ENCODE assay signal across 7 cellular contexts in genomic region chr6:28988536-28989415, GRCh38. TPM values are rescaled to one million over a fixed set of nuclear protein-coding genes. Genes with fewer than 3 reads are reported as not detected.
A peak's percentile ranks its signal among the peaks of the same experiment; 100 is the strongest.
DNase-seq lines count a peak whose midpoint lies in the region; ATAC-seq lines count a peak whose summit lies in the region.

No MANE protein-coding gene starts in this region.

- H3K4me3 Mint-ChIP-seq in activated CD4-positive, alpha-beta T cell treated with anti-CD3 and anti-CD28 coated beads, Interleukin-2, amount 10 ng/mL, durations not matched to agents 24 days and 14 days = peak overlapping the region; percentile 86

- intact Hi-C loops in activated CD4-positive, alpha-beta T cell treated with anti-CD3 and anti-CD28 coated beads, Interleukin-2, amount 10 ng/mL, durations not matched to agents 24 days and 14 days (cut with micrococcal nuclease) = no loop called here

- H3K36me3 Mint-ChIP-seq in activated CD4-positive, alpha-beta T cell treated with anti-CD3 and anti-CD28 coated beads, Interleukin-2, amount 10 ng/mL, durations not matched to agents 24 days and 14 days (ENCODE audit: low read depth) = no peaks in the 10 kb centered on the region

- peak overlapping the region; percentile 20 for H3K27ac Mint-ChIP-seq in activated CD4-positive, alpha-beta T cell treated with anti-CD3 and anti-CD28 coated beads, Interleukin-2, amount 10 ng/mL, durations not matched to agents 24 days and 14 days

- H3K27me3 Mint-ChIP-seq in activated CD4-positive, alpha-beta T cell treated with anti-CD3 and anti-CD28 coated beads, Interleukin-2, amount 10 ng/mL, durations not matched to agents 24 days and 14 days = peaks cover 26% of the 10 kb centered on the region

- H3K9me3 Mint-ChIP-seq in activated CD4-positive, alpha-beta T cell treated with anti-CD3 and anti-CD28 coated beads, Interleukin-2, amount 10 ng/mL, durations not matched to agents 24 days and 14 days = peaks cover 3% of the 10 kb centered on the region

- peak; percentile 61 for ATAC-seq in HG03442 (IDR thresholded peaks at IDR 0.05; ENCODE audit: unreplicated experiment)

- DNase-seq in activated CD4-positive, alpha-beta T cell treated with anti-CD3 and anti-CD28 coated beads, Interleukin-2, amount 10 ng/mL, durations not matched to agents 24 days and 14 days = peak; percentile 91
- DNase-seq in dermis blood vessel endothelial cell = peak; percentile 80
- DNase-seq in medulla oblongata (ENCODE audit: extremely low spot score) = peak; percentile 13
- peak; percentile 24 to 50 for DNase-seq in stimulated activated CD8-positive, alpha-beta memory T cell treated with anti-CD3 and anti-CD28 coated beads, Interleukin-4, amount 100 ng/mL, for 1 hour (ENCODE audit: low read depth in 2 of 2, low spot score in 1 of 2)
- DNase-seq in GM19240 (ENCODE audit: insufficient read length, low spot score) = no peak
- no peak for DNase-seq in HuH-7 (ENCODE audit: low spot score)

- H3K4me1 Mint-ChIP-seq in activated CD4-positive, alpha-beta T cell treated with anti-CD3 and anti-CD28 coated beads, Interleukin-2, amount 10 ng/mL, durations not matched to agents 24 days and 14 days = peaks cover 20% of the 10 kb centered on the region

RNA-seq across cellular contexts. Expression of gene ZNF311, which starts 16.3 kb away (rescaled TPM):
- total RNA-seq in activated CD4-positive, alpha-beta T cell treated with anti-CD3 and anti-CD28 coated beads, Interleukin-2, amount 10 ng/mL, durations not matched to agents 24 days and 14 days = 0.86 and 0.97 TPM in 2 replicates
- 0.17 and 0.28 TPM in 2 replicates for total RNA-seq in dermis blood vessel endothelial cell

RNA-seq across cellular contexts. Expression of gene OR2W1, which starts 56.2 kb away (rescaled TPM):
- total RNA-seq in activated CD4-positive, alpha-beta T cell treated with anti-CD3 and anti-CD28 coated beads, Interleukin-2, amount 10 ng/mL, durations not matched to agents 24 days and 14 days = not detected in 2 replicates
- not detected in 2 replicates for total RNA-seq in dermis blood vessel endothelial cell

Comparison
In these comparisons a context has a peak if more than half of its experiments do, and no peak if none do; other contexts are left out.
1. DNase-seq: peak in activated CD4-positive, alpha-beta T cell treated with anti-CD3 and anti-CD28 coated beads, Interleukin-2, amount 10 ng/mL, durations not matched to agents 24 days and 14 days (single experiment), dermis blood vessel endothelial cell (single experiment), medulla oblongata (single experiment) and stimulated activated CD8-positive, alpha-beta memory T cell treated with anti-CD3 and anti-CD28 coated beads, Interleukin-4, amount 100 ng/mL, for 1 hour (2 of 2); none in GM19240 (single experiment) and HuH-7 (single experiment).